ENCODE assay signal across 3 cellular contexts in the genomic region with DNA sequence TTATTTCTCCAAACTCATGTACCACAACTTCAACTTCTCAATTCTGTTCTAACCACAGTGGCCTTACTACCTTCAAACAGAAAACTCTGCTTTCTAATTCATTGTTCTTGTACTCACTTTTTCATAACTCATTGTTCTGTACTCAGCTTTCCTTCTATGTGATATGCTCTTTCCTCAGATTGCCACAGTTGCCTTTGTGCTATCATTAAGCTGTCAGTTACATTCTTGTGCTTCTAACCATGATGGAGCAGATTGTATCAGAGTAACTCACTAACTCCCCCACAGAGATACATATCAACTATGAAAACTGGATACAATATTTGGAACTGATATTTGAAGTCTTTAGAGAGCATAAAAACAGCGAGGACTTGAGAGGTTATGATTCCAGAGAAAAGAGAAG.
TF ChIP-seq lines count a peak whose summit lies in the region.

No MANE protein-coding gene starts in this region.

TF ChIP-seq in IMR-90, 13 proteins besides CTCF, POLR2A, EP300 and RAD21 (continued from another document):
- TF ChIP-seq CHD1 (IDR thresholded peaks at IDR 0.05; ENCODE audit: low read depth, low read length) (no peak), CEBPB (IDR thresholded peaks at IDR 0.05; ENCODE audit: low read depth, low read length) (no peak), SMC3 (IDR thresholded peaks at IDR 0.05; ENCODE audit: low read depth, low read length) (no peak), RFX5 (IDR thresholded peaks at IDR 0.05; ENCODE audit: low read depth, low read length) (no peak), FOS (IDR thresholded peaks at IDR 0.05; ENCODE audit: low read depth, low read length) (no peak), MAZ (IDR thresholded peaks at IDR 0.05; ENCODE audit: borderline replicate concordance, low read depth, low read length) (no peak), RCOR1 (IDR thresholded peaks at IDR 0.05; ENCODE audit: insufficient replicate concordance, low read length) (no peak), BHLHE40 (IDR thresholded peaks at IDR 0.05; ENCODE audit: low read depth, low read length) (no peak)
- TF ChIP-seq, protein P1, sequence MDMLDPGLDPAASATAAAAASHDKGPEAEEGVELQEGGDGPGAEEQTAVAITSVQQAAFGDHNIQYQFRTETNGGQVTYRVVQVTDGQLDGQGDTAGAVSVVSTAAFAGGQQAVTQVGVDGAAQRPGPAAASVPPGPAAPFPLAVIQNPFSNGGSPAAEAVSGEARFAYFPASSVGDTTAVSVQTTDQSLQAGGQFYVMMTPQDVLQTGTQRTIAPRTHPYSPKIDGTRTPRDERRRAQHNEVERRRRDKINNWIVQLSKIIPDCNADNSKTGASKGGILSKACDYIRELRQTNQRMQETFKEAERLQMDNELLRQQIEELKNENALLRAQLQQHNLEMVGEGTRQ (IDR thresholded peaks at IDR 0.05; ENCODE audit: low read depth, low read length): no peak
- TF ChIP-seq, protein P2, sequence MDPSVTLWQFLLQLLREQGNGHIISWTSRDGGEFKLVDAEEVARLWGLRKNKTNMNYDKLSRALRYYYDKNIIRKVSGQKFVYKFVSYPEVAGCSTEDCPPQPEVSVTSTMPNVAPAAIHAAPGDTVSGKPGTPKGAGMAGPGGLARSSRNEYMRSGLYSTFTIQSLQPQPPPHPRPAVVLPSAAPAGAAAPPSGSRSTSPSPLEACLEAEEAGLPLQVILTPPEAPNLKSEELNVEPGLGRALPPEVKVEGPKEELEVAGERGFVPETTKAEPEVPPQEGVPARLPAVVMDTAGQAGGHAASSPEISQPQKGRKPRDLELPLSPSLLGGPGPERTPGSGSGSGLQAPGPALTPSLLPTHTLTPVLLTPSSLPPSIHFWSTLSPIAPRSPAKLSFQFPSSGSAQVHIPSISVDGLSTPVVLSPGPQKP (IDR thresholded peaks at IDR 0.05; ENCODE audit: borderline replicate concordance, low read depth, low read length): no peak

TF ChIP-seq in WTC11, 78 proteins besides CTCF, POLR2A, EP300 and RAD21 (continued from another document):
- TF ChIP-seq, protein P3, sequence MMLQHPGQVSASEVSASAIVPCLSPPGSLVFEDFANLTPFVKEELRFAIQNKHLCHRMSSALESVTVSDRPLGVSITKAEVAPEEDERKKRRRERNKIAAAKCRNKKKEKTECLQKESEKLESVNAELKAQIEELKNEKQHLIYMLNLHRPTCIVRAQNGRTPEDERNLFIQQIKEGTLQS (CRISPR knock-in tag; conservative IDR thresholded peaks at IDR 0.05): no peak
- TF ChIP-seq ZNF263 (CRISPR knock-in tag; IDR thresholded peaks at IDR 0.05; ENCODE audit: low read depth) (no peak), ZNF396 (CRISPR knock-in tag; IDR thresholded peaks at IDR 0.05; ENCODE audit: borderline replicate concordance) (no peak), GABPB1 (CRISPR knock-in tag; IDR thresholded peaks at IDR 0.05) (no peak), IRF2 (CRISPR knock-in tag; IDR thresholded peaks at IDR 0.05; ENCODE audit: borderline replicate concordance, low read depth) (no peak)
- TF ChIP-seq, protein P4, sequence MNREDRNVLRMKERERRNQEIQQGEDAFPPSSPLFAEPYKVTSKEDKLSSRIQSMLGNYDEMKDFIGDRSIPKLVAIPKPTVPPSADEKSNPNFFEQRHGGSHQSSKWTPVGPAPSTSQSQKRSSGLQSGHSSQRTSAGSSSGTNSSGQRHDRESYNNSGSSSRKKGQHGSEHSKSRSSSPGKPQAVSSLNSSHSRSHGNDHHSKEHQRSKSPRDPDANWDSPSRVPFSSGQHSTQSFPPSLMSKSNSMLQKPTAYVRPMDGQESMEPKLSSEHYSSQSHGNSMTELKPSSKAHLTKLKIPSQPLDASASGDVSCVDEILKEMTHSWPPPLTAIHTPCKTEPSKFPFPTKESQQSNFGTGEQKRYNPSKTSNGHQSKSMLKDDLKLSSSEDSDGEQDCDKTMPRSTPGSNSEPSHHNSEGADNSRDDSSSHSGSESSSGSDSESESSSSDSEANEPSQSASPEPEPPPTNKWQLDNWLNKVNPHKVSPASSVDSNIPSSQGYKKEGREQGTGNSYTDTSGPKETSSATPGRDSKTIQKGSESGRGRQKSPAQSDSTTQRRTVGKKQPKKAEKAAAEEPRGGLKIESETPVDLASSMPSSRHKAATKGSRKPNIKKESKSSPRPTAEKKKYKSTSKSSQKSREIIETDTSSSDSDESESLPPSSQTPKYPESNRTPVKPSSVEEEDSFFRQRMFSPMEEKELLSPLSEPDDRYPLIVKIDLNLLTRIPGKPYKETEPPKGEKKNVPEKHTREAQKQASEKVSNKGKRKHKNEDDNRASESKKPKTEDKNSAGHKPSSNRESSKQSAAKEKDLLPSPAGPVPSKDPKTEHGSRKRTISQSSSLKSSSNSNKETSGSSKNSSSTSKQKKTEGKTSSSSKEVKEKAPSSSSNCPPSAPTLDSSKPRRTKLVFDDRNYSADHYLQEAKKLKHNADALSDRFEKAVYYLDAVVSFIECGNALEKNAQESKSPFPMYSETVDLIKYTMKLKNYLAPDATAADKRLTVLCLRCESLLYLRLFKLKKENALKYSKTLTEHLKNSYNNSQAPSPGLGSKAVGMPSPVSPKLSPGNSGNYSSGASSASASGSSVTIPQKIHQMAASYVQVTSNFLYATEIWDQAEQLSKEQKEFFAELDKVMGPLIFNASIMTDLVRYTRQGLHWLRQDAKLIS (CRISPR knock-in tag; IDR thresholded peaks at IDR 0.05; ENCODE audit: borderline replicate concordance): no peak

TF ChIP-seq in neural cell, 6 proteins besides CTCF, POLR2A, EP300 and RAD21 (continued from another document):
- TF ChIP-seq, protein P5, sequence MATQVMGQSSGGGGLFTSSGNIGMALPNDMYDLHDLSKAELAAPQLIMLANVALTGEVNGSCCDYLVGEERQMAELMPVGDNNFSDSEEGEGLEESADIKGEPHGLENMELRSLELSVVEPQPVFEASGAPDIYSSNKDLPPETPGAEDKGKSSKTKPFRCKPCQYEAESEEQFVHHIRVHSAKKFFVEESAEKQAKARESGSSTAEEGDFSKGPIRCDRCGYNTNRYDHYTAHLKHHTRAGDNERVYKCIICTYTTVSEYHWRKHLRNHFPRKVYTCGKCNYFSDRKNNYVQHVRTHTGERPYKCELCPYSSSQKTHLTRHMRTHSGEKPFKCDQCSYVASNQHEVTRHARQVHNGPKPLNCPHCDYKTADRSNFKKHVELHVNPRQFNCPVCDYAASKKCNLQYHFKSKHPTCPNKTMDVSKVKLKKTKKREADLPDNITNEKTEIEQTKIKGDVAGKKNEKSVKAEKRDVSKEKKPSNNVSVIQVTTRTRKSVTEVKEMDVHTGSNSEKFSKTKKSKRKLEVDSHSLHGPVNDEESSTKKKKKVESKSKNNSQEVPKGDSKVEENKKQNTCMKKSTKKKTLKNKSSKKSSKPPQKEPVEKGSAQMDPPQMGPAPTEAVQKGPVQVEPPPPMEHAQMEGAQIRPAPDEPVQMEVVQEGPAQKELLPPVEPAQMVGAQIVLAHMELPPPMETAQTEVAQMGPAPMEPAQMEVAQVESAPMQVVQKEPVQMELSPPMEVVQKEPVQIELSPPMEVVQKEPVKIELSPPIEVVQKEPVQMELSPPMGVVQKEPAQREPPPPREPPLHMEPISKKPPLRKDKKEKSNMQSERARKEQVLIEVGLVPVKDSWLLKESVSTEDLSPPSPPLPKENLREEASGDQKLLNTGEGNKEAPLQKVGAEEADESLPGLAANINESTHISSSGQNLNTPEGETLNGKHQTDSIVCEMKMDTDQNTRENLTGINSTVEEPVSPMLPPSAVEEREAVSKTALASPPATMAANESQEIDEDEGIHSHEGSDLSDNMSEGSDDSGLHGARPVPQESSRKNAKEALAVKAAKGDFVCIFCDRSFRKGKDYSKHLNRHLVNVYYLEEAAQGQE (IDR thresholded peaks at IDR 0.05; ENCODE audit: borderline replicate concordance): no peak
- no peak for TF ChIP-seq EZH2 (IDR thresholded peaks at IDR 0.05; ENCODE audit: borderline replicate concordance, insufficient read depth, low read length, poor library complexity, severe bottlenecking)
- no peak for TF ChIP-seq TAF1 (IDR thresholded peaks at IDR 0.05; ENCODE audit: low read depth)
- peak; percentile 17 for TF ChIP-seq SMC3 (conservative IDR thresholded peaks at IDR 0.05; ENCODE audit: poor library complexity)
- no peak for TF ChIP-seq MXI1 (conservative IDR thresholded peaks at IDR 0.05; ENCODE audit: poor library complexity, severe bottlenecking)
